Comparison of ENCODE assay signal across 15 cellular contexts in genomic region chr4:180766903-180767302, GRCh38.
"Had no signal": no experiment of that assay in that cellular context is flagged by ENCODE, and none has a peak within 500 bp of the region (broad histone marks: within the 10 kb centered on the region; RNA-seq: fewer than 3 reads in every experiment).

No MANE protein-coding gene starts in this region.

- H3K36me3 ChIP-seq: gastrocnemius medialis, neutrophil, right lobe of liver, transverse colon had no signal

- H3K4me1 Mint-ChIP-seq: activated naive CD8-positive, alpha-beta T cell treated with anti-CD3 and anti-CD28 coated beads, Interleukin-2, amount 10 ng/mL, durations not matched to agents 7 days and 5 days; stimulated activated naive B cell treated with anti-CD40 and anti-IgM and Interleukin-4, amounts not matched to agents 10 μg/mL and 1 μg/mL and 100 μg/mL, for 72 hours; T-cell had no signal

- H3K27ac ChIP-seq: epithelial cell of prostate, gastrocnemius medialis, neutrophil, right lobe of liver, transverse colon had no signal

- ATAC-seq: activated CD8-positive, alpha-beta T cell treated with anti-CD3 and anti-CD28 coated beads, Interleukin-2, amount 10 ng/mL, durations not matched to agents 7 days and 5 days; gastrocnemius medialis; right lobe of liver; stimulated activated naive B cell treated with anti-CD40 and anti-IgM and Interleukin-4, amounts not matched to agents 10 μg/mL and 1 μg/mL and 100 μg/mL, for 72 hours; T-cell had no signal

- H3K27me3 Mint-ChIP-seq: activated naive CD8-positive, alpha-beta T cell treated with anti-CD3 and anti-CD28 coated beads, Interleukin-2, amount 10 ng/mL, durations not matched to agents 7 days and 5 days; stimulated activated naive B cell treated with anti-CD40 and anti-IgM and Interleukin-4, amounts not matched to agents 10 μg/mL and 1 μg/mL and 100 μg/mL, for 72 hours; T-cell had no signal

- H3K9me3 Mint-ChIP-seq: activated naive CD8-positive, alpha-beta T cell treated with anti-CD3 and anti-CD28 coated beads, Interleukin-2, amount 10 ng/mL, durations not matched to agents 7 days and 5 days; stimulated activated naive B cell treated with anti-CD40 and anti-IgM and Interleukin-4, amounts not matched to agents 10 μg/mL and 1 μg/mL and 100 μg/mL, for 72 hours had no signal

- H3K27ac Mint-ChIP-seq: activated CD8-positive, alpha-beta T cell treated with anti-CD3 and anti-CD28 coated beads, Interleukin-2, amount 10 ng/mL, durations not matched to agents 7 days and 5 days; activated naive CD8-positive, alpha-beta T cell treated with anti-CD3 and anti-CD28 coated beads, Interleukin-2, amount 10 ng/mL, durations not matched to agents 7 days and 5 days; stimulated activated naive B cell treated with anti-CD40 and anti-IgM and Interleukin-4, amounts not matched to agents 10 μg/mL and 1 μg/mL and 100 μg/mL, for 72 hours; T-cell had no signal

- H3K27me3 ChIP-seq: gastrocnemius medialis, neutrophil, right lobe of liver, transverse colon had no signal

- H3K4me1 ChIP-seq: gastrocnemius medialis, right lobe of liver, transverse colon had no signal

- H3K4me3 ChIP-seq: gastrocnemius medialis, right lobe of liver, transverse colon had no signal

- H3K4me3 Mint-ChIP-seq: activated CD8-positive, alpha-beta T cell treated with anti-CD3 and anti-CD28 coated beads, Interleukin-2, amount 10 ng/mL, durations not matched to agents 7 days and 5 days; activated naive CD8-positive, alpha-beta T cell treated with anti-CD3 and anti-CD28 coated beads, Interleukin-2, amount 10 ng/mL, durations not matched to agents 7 days and 5 days; stimulated activated naive B cell treated with anti-CD40 and anti-IgM and Interleukin-4, amounts not matched to agents 10 μg/mL and 1 μg/mL and 100 μg/mL, for 72 hours; T-cell had no signal

- H3K36me3 Mint-ChIP-seq: activated naive CD8-positive, alpha-beta T cell treated with anti-CD3 and anti-CD28 coated beads, Interleukin-2, amount 10 ng/mL, durations not matched to agents 7 days and 5 days; stimulated activated naive B cell treated with anti-CD40 and anti-IgM and Interleukin-4, amounts not matched to agents 10 μg/mL and 1 μg/mL and 100 μg/mL, for 72 hours; T-cell had no signal

- DNase-seq: activated CD4-positive, alpha-beta T cell treated with anti-CD3 and anti-CD28 coated beads for 4 hours; activated CD8-positive, alpha-beta memory T cell treated with anti-CD3 and anti-CD28 coated beads, Interleukin-2, amount 50 U/mL, for 48 hours; activated CD8-positive, alpha-beta T cell treated with anti-CD3 and anti-CD28 coated beads, Interleukin-2, amount 10 ng/mL, durations not matched to agents 7 days and 5 days; activated naive CD8-positive, alpha-beta T cell treated with anti-CD3 and anti-CD28 coated beads, Interleukin-2, amount 10 ng/mL, durations not matched to agents 7 days and 5 days; anterior cingulate cortex; effector CD4-positive, alpha-beta T cell; gastrocnemius medialis; kidney; right lobe of liver; stimulated activated naive B cell treated with anti-CD40 and anti-IgM and Interleukin-4, amounts not matched to agents 10 μg/mL and 1 μg/mL and 100 μg/mL, for 72 hours; T-cell; T1000; transverse colon had no signal

- H3K9me3 ChIP-seq: gastrocnemius medialis, neutrophil, right lobe of liver, transverse colon had no signal
